ENCODE assay signal across 1 cellular context in genomic region chr20:64220891-64221527, GRCh38.
TF ChIP-seq lines count a peak whose summit lies in the region.

No MANE protein-coding gene starts in this region.

TF ChIP-seq in K562, 482 proteins besides CTCF, POLR2A, EP300 and RAD21 (continued from another document and continues in another):
- TF ChIP-seq PTBP1 (IDR thresholded peaks at IDR 0.05; ENCODE audit: low read depth, low read length): 0 out of 2 replicates have a peak, but pooled peaks have one; percentile 70
- TF ChIP-seq ZNF77 (CRISPR knock-in tag; IDR thresholded peaks at IDR 0.05): no peak
- TF ChIP-seq PBX2 (CRISPR knock-in tag; IDR thresholded peaks at IDR 0.05; ENCODE audit: low read depth): no peak
- no peak for TF ChIP-seq PBX2 (tag; conservative IDR thresholded peaks at IDR 0.05; ENCODE audit: low read depth)
- TF ChIP-seq MEF2A (IDR thresholded peaks at IDR 0.05; ENCODE audit: control insufficient read depth, low read depth, low read length): no peak
- TF ChIP-seq ZZZ3 (IDR thresholded peaks at IDR 0.05): no peak
- peak; percentile 96 for TF ChIP-seq MAX (CRISPR knock-in tag; IDR thresholded peaks at IDR 0.05)
- TF ChIP-seq NKRF (IDR thresholded peaks at IDR 0.05; ENCODE audit: borderline replicate concordance): no peak
- TF ChIP-seq RBM39 (optimal IDR thresholded peaks at IDR 0.05; ENCODE audit: low read depth, low read length): no peak
- TF ChIP-seq HEY1 (CRISPR knock-in tag; IDR thresholded peaks at IDR 0.05; ENCODE audit: borderline replicate concordance): no peak
- no peak for TF ChIP-seq YBX1 (IDR thresholded peaks at IDR 0.05)
- TF ChIP-seq NR3C1 (CRISPR knock-in tag; IDR thresholded peaks at IDR 0.05): no peak
- TF ChIP-seq ARNT (IDR thresholded peaks at IDR 0.05): peak; percentile 67 to 88; a peak in 3 of 4 replicates
- peak; percentile 94 for TF ChIP-seq LEF1 (IDR thresholded peaks at IDR 0.05)
- no peak for TF ChIP-seq MITF (IDR thresholded peaks at IDR 0.05)
- no peak for TF ChIP-seq ZNF140 (CRISPR knock-in tag; IDR thresholded peaks at IDR 0.05)
- peak; percentile 12 for TF ChIP-seq TBP (optimal IDR thresholded peaks at IDR 0.05; ENCODE audit: low read depth, low read length)
- peak; percentile 90 for TF ChIP-seq ZBED1 (IDR thresholded peaks at IDR 0.05)
- TF ChIP-seq ESRRA (IDR thresholded peaks at IDR 0.05; ENCODE audit: borderline replicate concordance, low read depth): peak; percentile 83; the same call in 1 of the 2 replicates
- TF ChIP-seq PKNOX1 (IDR thresholded peaks at IDR 0.05): peak; percentile 70
- no peak for TF ChIP-seq ZBTB43 (CRISPR knock-in tag; IDR thresholded peaks at IDR 0.05)
- peak; percentile 83; the same call in 1 of the 2 replicates for TF ChIP-seq CC2D1A (IDR thresholded peaks at IDR 0.05)
- TF ChIP-seq C11orf30 (IDR thresholded peaks at IDR 0.05; ENCODE audit: low read depth): no peak
- 0 out of 2 replicates have a peak, but pooled peaks have one; percentile 43 for TF ChIP-seq SMAD3 (CRISPR knock-in tag; conservative IDR thresholded peaks at IDR 0.05)
- no peak for TF ChIP-seq PURB (CRISPR knock-in tag; IDR thresholded peaks at IDR 0.05; ENCODE audit: low read depth)
- TF ChIP-seq ZMIZ1 (IDR thresholded peaks at IDR 0.05; ENCODE audit: low read depth in 2 of 2, low read length in 2 of 2): peak in 1 of 2 experiments; percentile 93; a peak in 2 of 4 replicates
- no peak for TF ChIP-seq BRF2 (IDR thresholded peaks at IDR 0.05; ENCODE audit: borderline replicate concordance, insufficient read depth, insufficient read length)
- no peak for TF ChIP-seq IRF2 (CRISPR knock-in tag; IDR thresholded peaks at IDR 0.05)
- TF ChIP-seq SMC3 (conservative IDR thresholded peaks at IDR 0.05; ENCODE audit: insufficient read depth, low read depth, low read length): no peak
- TF ChIP-seq FOXK2 (conservative IDR thresholded peaks at IDR 0.05 in 1 of 2, IDR thresholded peaks at IDR 0.05 in 1 of 2; ENCODE audit: low read depth in 2 of 2): no peak
- peak; percentile 98 for TF ChIP-seq HDAC2 (IDR thresholded peaks at IDR 0.05)
- no peak for TF ChIP-seq SAFB (IDR thresholded peaks at IDR 0.05; ENCODE audit: borderline replicate concordance, low read depth, low read length)
- no peak for TF ChIP-seq ZNF76 (CRISPR knock-in tag; IDR thresholded peaks at IDR 0.05; ENCODE audit: borderline replicate concordance)
- no peak for TF ChIP-seq NR0B1 (IDR thresholded peaks at IDR 0.05; ENCODE audit: partially characterized antibody)
- TF ChIP-seq ZNF12 (CRISPR knock-in tag; IDR thresholded peaks at IDR 0.05): no peak
- TF ChIP-seq MXD1 (CRISPR knock-in tag; IDR thresholded peaks at IDR 0.05; ENCODE audit: borderline replicate concordance, poor library complexity, severe bottlenecking): no peak
- TF ChIP-seq SIN3A (IDR thresholded peaks at IDR 0.05; ENCODE audit: borderline replicate concordance in 2 of 2, control insufficient read depth in 1 of 2, low read depth in 2 of 2, low read length in 2 of 2): 0 out of 4 replicates have a peak, but pooled peaks of 1 of the 2 experiments have one; percentile 46
- TF ChIP-seq U2AF2 (optimal IDR thresholded peaks at IDR 0.05; ENCODE audit: low read depth, low read length): no peak
- TF ChIP-seq SNRNP70 (optimal IDR thresholded peaks at IDR 0.05; ENCODE audit: low read depth, low read length): no peak
- TF ChIP-seq HCFC1 (IDR thresholded peaks at IDR 0.05; ENCODE audit: low read depth, low read length): no peak
- TF ChIP-seq DIDO1 (tag; IDR thresholded peaks at IDR 0.05; ENCODE audit: low read depth): no peak
- TF ChIP-seq THAP7 (CRISPR knock-in tag; IDR thresholded peaks at IDR 0.05): no peak
- no peak for TF ChIP-seq RBM22 (IDR thresholded peaks at IDR 0.05; ENCODE audit: low read depth, low read length, poor library complexity, severe bottlenecking)
- no peak for TF ChIP-seq ASH1L (IDR thresholded peaks at IDR 0.05; ENCODE audit: borderline replicate concordance, low read depth, partially characterized antibody)
- TF ChIP-seq XRCC4 (IDR thresholded peaks at IDR 0.05; ENCODE audit: extremely low read depth, insufficient read depth, insufficient read length): no peak
- no peak for TF ChIP-seq CAMTA2 (CRISPR knock-in tag; conservative IDR thresholded peaks at IDR 0.05)
- TF ChIP-seq CHD1 (IDR thresholded peaks at IDR 0.05; ENCODE audit: low read length): no peak
- TF ChIP-seq TCFL5 (CRISPR knock-in tag; conservative IDR thresholded peaks at IDR 0.05): no peak
- TF ChIP-seq KLF6 (CRISPR knock-in tag; IDR thresholded peaks at IDR 0.05; ENCODE audit: borderline replicate concordance): no peak
- TF ChIP-seq NFYB (IDR thresholded peaks at IDR 0.05; ENCODE audit: extremely low read depth, insufficient read length): no peak
- no peak for TF ChIP-seq ADNP (tag; IDR thresholded peaks at IDR 0.05)
- peak; percentile 99 for TF ChIP-seq CTBP1 (IDR thresholded peaks at IDR 0.05; ENCODE audit: borderline replicate concordance)
- no peak for TF ChIP-seq ZNF121 (CRISPR knock-in tag; conservative IDR thresholded peaks at IDR 0.05)
